8 cellular contexts compared by ENCODE assay signal in the genomic region with DNA sequence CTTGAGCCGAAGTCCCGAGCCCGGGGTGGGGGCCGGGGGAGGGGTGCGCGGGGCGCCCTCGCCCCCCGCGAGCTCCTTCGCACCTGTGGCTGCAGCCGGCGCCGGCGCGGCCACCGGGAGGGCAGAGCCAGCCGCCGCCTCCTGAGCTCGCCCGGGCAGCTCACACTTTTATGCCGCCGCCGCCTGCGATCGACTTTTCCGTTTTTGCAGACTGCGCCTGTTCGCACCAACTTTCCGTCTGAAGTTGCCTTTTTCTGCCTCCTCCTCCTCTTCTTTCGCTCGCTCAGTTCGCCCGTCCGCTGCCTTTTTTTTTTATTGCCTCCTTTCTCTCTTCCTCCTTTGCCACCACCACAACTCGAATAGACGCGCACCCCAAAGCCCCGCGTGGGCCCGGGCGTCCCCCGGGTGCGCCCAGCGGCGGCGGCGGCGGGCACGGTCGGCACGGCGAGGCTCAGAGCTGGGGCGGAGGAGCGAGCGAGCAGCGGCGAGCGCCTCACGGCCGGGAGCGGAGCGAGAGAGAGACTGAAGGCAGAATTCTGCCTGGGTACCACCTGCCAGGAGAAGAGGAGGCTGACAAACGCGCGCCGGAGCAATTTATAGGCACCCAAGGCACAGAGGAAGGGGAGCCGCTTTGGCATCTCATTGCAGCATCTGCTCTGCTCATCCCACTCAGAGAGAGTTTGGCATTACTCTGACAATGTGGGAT. TPM values are rescaled to one million over a fixed set of nuclear protein-coding genes. Genes with fewer than 3 reads are reported as not detected.
DNase-seq lines count a peak whose midpoint lies in the region; ATAC-seq and TF ChIP-seq lines count a peak whose summit lies in the region.

C1QL3 (minus strand) TSS at position 569 of the 706 bp plus-strand sequence. CDS start 814 bp downstream, outside the sequence.

- H3K9me3 ChIP-seq in SJSA1 (replicated peaks), result no peaks in the 10 kb centered on the region
- no peaks in the 10 kb centered on the region for H3K9me3 ChIP-seq in effector memory CD4-positive, alpha-beta T cell (ENCODE audit: control insufficient read depth, low read length)
- H3K9me3 ChIP-seq in mucosa of descending colon, result no peaks in the 10 kb centered on the region

- no peaks in the 10 kb centered on the region for H3K9me3 Mint-ChIP-seq in type B pancreatic cell

- peaks cover 8% of the 10 kb centered on the region for H3K4me1 Mint-ChIP-seq in type B pancreatic cell (ENCODE audit: unreplicated experiment)

- peaks cover 3% of the 10 kb centered on the region for H3K36me3 Mint-ChIP-seq in type B pancreatic cell

- DNase-seq in NCI-H748 (lab: John Stamatoyannopoulos, UW; ENCODE audit: unreplicated experiment) (peak; percentile 66), NCI-H748 treated with DMSO at 0.1 percent for 48 hours (lab: John Stamatoyannopoulos, UW) (no peak), SJSA1 (ENCODE audit: low read depth in 1 of 2, low spot score in 2 of 2) (no peak), mucosa of descending colon (peak; percentile 9 to 44 (median 38)), type B pancreatic cell (ENCODE audit: extremely low spot score, unreplicated experiment) (no peak), cortex of kidney (lab: John Stamatoyannopoulos, UW) (no peak)
- no peak for DNase-seq in effector memory CD4-positive, alpha-beta T cell

- TF ChIP-seq CTCF in mucosa of descending colon (IDR thresholded peaks at IDR 0.05) (no peak), type B pancreatic cell (conservative IDR thresholded peaks at IDR 0.05) (peak; percentile 8)

- no peak within 1 kb of the TSS for H3K27ac ChIP-seq in SJSA1
- no peak within 1 kb of the TSS for H3K27ac ChIP-seq in effector memory CD4-positive, alpha-beta T cell (ENCODE audit: insufficient read depth, low read length, poor library complexity, severe bottlenecking)

- H3K4me3 ChIP-seq in SJSA1, result peak within 1 kb of the TSS; percentile 19
- peak within 1 kb of the TSS; percentile 42 for H3K4me3 ChIP-seq in effector memory CD4-positive, alpha-beta T cell (ENCODE audit: insufficient read depth, low read depth, low read length, poor library complexity, severe bottlenecking)
- H3K4me3 ChIP-seq in mucosa of descending colon, result no peak within 1 kb of the TSS

- ATAC-seq in HG02763 (IDR thresholded peaks at IDR 0.05; ENCODE audit: unreplicated experiment) (peak; percentile 32), mucosa of descending colon (peak; percentile 64)

- H3K27me3 ChIP-seq in SJSA1 (replicated peaks), result peaks cover 42% of the 10 kb centered on the region
- peaks cover 5% of the 10 kb centered on the region for H3K27me3 ChIP-seq in effector memory CD4-positive, alpha-beta T cell (replicated peaks; ENCODE audit: control insufficient read depth, insufficient read depth, low read length, poor library complexity, severe bottlenecking)

- H3K27ac Mint-ChIP-seq in type B pancreatic cell, result no peak within 1 kb of the TSS

- H3K4me1 ChIP-seq in SJSA1 (replicated peaks) (peaks cover 11% of the 10 kb centered on the region), mucosa of descending colon (ENCODE audit: low read depth) (peaks cover 7% of the 10 kb centered on the region)
- H3K4me1 ChIP-seq in effector memory CD4-positive, alpha-beta T cell (ENCODE audit: control insufficient read depth, insufficient read depth, low read length, poor library complexity, severe bottlenecking), result peaks cover 14% of the 10 kb centered on the region

- no peaks in the 10 kb centered on the region for H3K36me3 ChIP-seq in SJSA1
- H3K36me3 ChIP-seq in effector memory CD4-positive, alpha-beta T cell (ENCODE audit: control insufficient read depth, insufficient read depth, low read length), result no peaks in the 10 kb centered on the region
- no peaks in the 10 kb centered on the region for H3K36me3 ChIP-seq in mucosa of descending colon (ENCODE audit: low read depth)

- peak within 1 kb of the TSS; percentile 83 for H3K4me3 Mint-ChIP-seq in type B pancreatic cell

- intact Hi-C loops in mucosa of descending colon (cut with DNase I, micrococcal nuclease), result no loop called here

- peaks cover 86% of the 10 kb centered on the region for H3K27me3 Mint-ChIP-seq in type B pancreatic cell

RNA-seq across cellular contexts. Expression of gene C1QL3, which starts in this region (rescaled TPM):
- total RNA-seq in SJSA1 (2014; rRNA removed; shearing (Covaris generic)), result 0.05 TPM in 1 of 2 replicates, not detected in the other
- total RNA-seq in mucosa of descending colon (under 1 TPM in 1 of 3 donors, not detected in 2; 0.16 TPM), type B pancreatic cell (ENCODE audit: low replicate concordance) (3.4 and 6.5 TPM in 2 replicates)

Comparison
In these comparisons a context has a peak if more than half of its experiments do, and no peak if none do; other contexts are left out.
1. Peak in DNase-seq and ATAC-seq in mucosa of descending colon; RNA of the gene not detected or under 1 TPM.